In the genomic region with DNA sequence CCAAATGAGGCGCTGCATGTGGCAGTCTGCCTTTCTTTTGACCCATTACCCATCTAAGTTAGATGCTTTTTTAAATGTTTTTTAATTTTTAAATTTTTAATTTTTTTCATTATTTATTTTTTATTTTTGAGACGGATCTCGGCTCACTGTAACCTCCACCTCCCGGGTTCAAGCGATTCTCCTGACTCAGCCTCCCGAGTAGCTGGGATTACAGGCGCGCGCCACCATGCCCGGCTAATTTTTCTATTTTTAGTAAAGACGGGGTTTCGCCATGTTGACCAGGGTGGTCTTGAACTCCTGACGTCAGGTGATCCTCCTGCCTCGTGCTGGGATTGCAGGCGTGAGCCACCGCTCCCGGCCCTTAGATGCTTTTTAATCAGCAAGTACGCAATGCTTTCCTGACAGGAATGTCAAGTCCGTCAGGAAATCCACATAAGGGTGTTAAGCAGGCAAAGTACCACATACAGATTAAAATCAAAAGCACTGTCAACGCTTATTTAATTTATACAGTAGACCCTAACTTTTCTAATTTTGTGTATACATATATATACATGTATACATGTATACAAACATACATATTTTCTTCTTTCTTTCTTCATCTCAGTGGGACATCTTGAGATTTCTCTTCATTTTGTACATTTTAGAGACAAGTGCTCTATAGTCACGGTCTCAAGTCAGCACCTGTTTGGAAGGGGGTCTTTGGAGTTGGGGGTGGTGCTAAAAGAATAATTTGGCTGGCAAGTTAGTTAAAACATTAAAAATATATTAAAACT, we compare ENCODE assay signal across 8 cellular contexts. TPM values are rescaled to one million over a fixed set of nuclear protein-coding genes. Genes with fewer than 3 reads are reported as not detected.
DNase-seq lines count a peak whose midpoint lies in the region; ATAC-seq and TF ChIP-seq lines count a peak whose summit lies in the region.

No MANE protein-coding gene starts in this region.

- peaks cover 29% of the 10 kb centered on the region for H3K79me2 ChIP-seq in neural cell (replicated peaks; ENCODE audit: insufficient read depth, low read length)

- ATAC-seq in HG03354 (IDR thresholded peaks at IDR 0.05; ENCODE audit: poor library complexity, severe bottlenecking, unreplicated experiment) = no peak

- no peak overlapping the region for H3K9ac ChIP-seq in neural cell (ENCODE audit: low read length)

- H3K27me3 ChIP-seq in esophagus squamous epithelium (no peaks in the 10 kb centered on the region), neural cell (ENCODE audit: insufficient read depth, low read depth, low read length) (no peaks in the 10 kb centered on the region), uterus (no peaks in the 10 kb centered on the region)

- peak; percentile 16 for TF ChIP-seq POLR2A in GM19193 (IDR thresholded peaks at IDR 0.05; ENCODE audit: extremely low read depth, insufficient read depth, insufficient read length)
- no peak for TF ChIP-seq POLR2A in esophagus squamous epithelium (IDR thresholded peaks at IDR 0.05)
- TF ChIP-seq POLR2A in uterus (IDR thresholded peaks at IDR 0.05) = no peak

- WGBS in esophagus squamous epithelium, 2 donors = 15 to 33% methylated on average over 21 of the region's 21 CpGs

- H3K9me3 ChIP-seq in esophagus squamous epithelium (no peaks in the 10 kb centered on the region), neural cell (ENCODE audit: low read length) (no peaks in the 10 kb centered on the region), uterus (no peaks in the 10 kb centered on the region)

- H3F3A ChIP-seq in neural cell (ENCODE audit: insufficient read depth, low read length, poor library complexity, severe bottlenecking) = no peaks in the 10 kb centered on the region

- H3K4me2 ChIP-seq in neural cell (ENCODE audit: low read length) = no peak overlapping the region

- H3K4me3 ChIP-seq in esophagus squamous epithelium (peak overlapping the region in 3 of 4 donors; percentile 72 to 80 (median 77)), neural cell (ENCODE audit: low read length) (peak overlapping the region; percentile 77), uterus (peak overlapping the region; percentile 11 to 37)

- DNase-seq in NCI-H510A (lab: John Stamatoyannopoulos, UW) (peak; percentile 70), esophagus squamous epithelium (lab: John Stamatoyannopoulos, UW) (no peak), uterus (peak; percentile 39 to 50), GM20000 (ENCODE audit: low spot score) (no peak)
- DNase-seq in activated CD8-positive, alpha-beta memory T cell treated with anti-CD3 and anti-CD28 coated beads for 24 hours = peak; percentile 75

- no peaks in the 10 kb centered on the region for H3K9me2 ChIP-seq in neural cell (ENCODE audit: insufficient read depth, low read length)

- peak overlapping the region; percentile 94 to 96 (median 95) for H3K27ac ChIP-seq in esophagus squamous epithelium
- peak overlapping the region; percentile 98 for H3K27ac ChIP-seq in neural cell (ENCODE audit: low read length)
- peak overlapping the region; percentile 94 to 98 for H3K27ac ChIP-seq in uterus

- intact Hi-C loops in esophagus squamous epithelium (cut with DNase I) = no loop called here
- intact Hi-C loops in uterus (cut with DNase I; ENCODE audit: low total_unique reads) = no loop called here

- H3K36me3 ChIP-seq in esophagus squamous epithelium = no peaks in the 10 kb centered on the region
- H3K36me3 ChIP-seq in neural cell (ENCODE audit: insufficient read depth, low read length) = no peaks in the 10 kb centered on the region
- H3K36me3 ChIP-seq in uterus = no peaks in the 10 kb centered on the region

- H4K20me1 ChIP-seq in neural cell (ENCODE audit: insufficient read depth) = no peaks in the 10 kb centered on the region

- TF ChIP-seq RAD21 in neural cell (conservative IDR thresholded peaks at IDR 0.05) = no peak

- no peak overlapping the region for H2AFZ ChIP-seq in neural cell (ENCODE audit: low read depth, low read length)

- H3K4me1 ChIP-seq in esophagus squamous epithelium = peaks cover 3 to 47% (median 8%) of the 10 kb centered on the region in 3 donors
- no peaks in the 10 kb centered on the region for H3K4me1 ChIP-seq in uterus

- TF ChIP-seq EP300 in neural cell (conservative IDR thresholded peaks at IDR 0.05; ENCODE audit: poor library complexity, severe bottlenecking) = no peak

- TF ChIP-seq CTCF in esophagus squamous epithelium (IDR thresholded peaks at IDR 0.05) = no peak
- no peak for TF ChIP-seq CTCF in neural cell (IDR thresholded peaks at IDR 0.05; ENCODE audit: poor library complexity, severe bottlenecking)
- no peak for TF ChIP-seq CTCF in uterus (IDR thresholded peaks at IDR 0.05)
- no peak for TF ChIP-seq CTCF in GM20000 (IDR thresholded peaks at IDR 0.05; ENCODE audit: extremely low read depth, missing control alignments)

TF ChIP-seq in neural cell, 6 proteins besides CTCF, POLR2A, EP300 and RAD21:
- TF ChIP-seq TAF1 (IDR thresholded peaks at IDR 0.05; ENCODE audit: low read depth) (peak; percentile 19), POLR2AphosphoS5 (IDR thresholded peaks at IDR 0.05) (no peak), REST (IDR thresholded peaks at IDR 0.05; ENCODE audit: borderline replicate concordance) (peak; percentile 24), SMC3 (conservative IDR thresholded peaks at IDR 0.05; ENCODE audit: poor library complexity) (no peak)
TF ChIP-seq in neural cell: peak in this region for 2.

RNA-seq across cellular contexts. Expression of gene GSTA4, which starts 1.0 kb away (rescaled TPM):
- 100 to 1,000 TPM in 1 of 4 donors, 10 to 100 TPM in 3; 50.4 to 110 (median 84.4) TPM for total RNA-seq in esophagus squamous epithelium
- 735 and 764 TPM in 2 replicates for polyA plus RNA-seq in neural cell
- 212 and 247 TPM in 2 replicates for polyA minus RNA-seq in neural cell
- total RNA-seq in uterus = 10 to 100 TPM in 3 of 4 donors, 1 to 10 TPM in 1; 7.7 to 59.2 (median 23.0) TPM

Comparison
In these comparisons a context has a peak if more than half of its experiments do, and no peak if none do; other contexts are left out.
1. DNase-seq: peak in NCI-H510A (single experiment), activated CD8-positive, alpha-beta memory T cell treated with anti-CD3 and anti-CD28 coated beads for 24 hours (single experiment) and uterus (2 of 2); none in esophagus squamous epithelium (single experiment) and GM20000 (single experiment).
2. H3K4me3 ChIP-seq: peak in every context shown above with its lines; median percentile 77 in esophagus squamous epithelium; 77 in neural cell; 24 in uterus.
3. Peak in every context shown above with its lines, with median percentiles within 50 percentile points of each other: H3K27ac ChIP-seq.